Comparison of ENCODE assay signal across 8 cellular contexts in the genomic region with DNA sequence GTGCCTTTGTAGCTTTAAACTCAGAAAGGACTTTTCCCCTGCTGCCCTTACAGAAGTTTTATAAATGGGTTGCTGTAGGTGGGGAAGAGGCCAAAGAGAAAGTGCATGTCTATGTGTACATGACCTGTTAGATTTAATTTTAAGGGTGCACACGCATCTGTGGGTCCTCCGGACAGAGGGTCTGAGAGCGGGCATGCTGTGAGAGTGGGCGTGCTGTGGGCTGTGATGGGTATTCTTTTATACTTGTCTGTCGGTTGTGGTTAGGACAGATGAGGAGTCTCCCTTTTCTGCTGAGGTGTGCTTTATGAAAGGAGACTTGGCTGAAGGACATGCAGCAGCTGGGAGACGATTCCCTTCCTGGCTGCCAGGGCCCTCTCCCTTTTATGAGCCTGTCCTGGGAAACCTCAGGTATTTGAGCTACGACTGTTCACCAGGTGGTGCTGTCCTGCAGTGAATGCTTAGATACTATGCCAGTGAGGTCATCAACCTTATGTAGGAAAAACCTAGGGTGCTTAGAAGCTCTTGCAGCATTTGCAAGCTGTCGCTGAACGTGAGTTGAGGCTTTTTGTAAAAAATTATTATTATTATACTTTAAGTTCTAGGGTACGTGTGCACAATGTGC.
A peak's percentile ranks its signal among the peaks of the same experiment; 100 is the strongest.
DNase-seq lines count a peak whose midpoint lies in the region; ATAC-seq and TF ChIP-seq lines count a peak whose summit lies in the region.

No MANE protein-coding gene starts in this region.

- H2BK12ac ChIP-seq in trophoblast cell (ENCODE audit: low read length): peak overlapping the region; percentile 97

- H3K9ac ChIP-seq in trophoblast cell (ENCODE audit: low read length): no peak overlapping the region

- H2AFZ ChIP-seq in trophoblast cell (ENCODE audit: insufficient read depth, low read length, poor library complexity): no peak overlapping the region

- peak; percentile 22; the same call in 1 of the 2 replicates for TF ChIP-seq CTCF in BE2C (IDR thresholded peaks at IDR 0.05; ENCODE audit: low read depth, low read length)
- TF ChIP-seq CTCF in Panc1 (IDR thresholded peaks at IDR 0.05): peak; percentile 41
- peak; percentile 8 for TF ChIP-seq CTCF in fibroblast of mammary gland (conservative IDR thresholded peaks at IDR 0.05; ENCODE audit: control insufficient read depth, insufficient read depth, low read depth, low read length)

- in situ Hi-C loops in Panc1 (cut with HindIII; ENCODE audit: low pct_unique_long_range_greater_than_20kb, low sequenced_read_pairs): no loop called here

- H4K91ac ChIP-seq in trophoblast cell (ENCODE audit: low read depth, low read length): peak overlapping the region; percentile 83

- H3K4me3 ChIP-seq in BE2C (ENCODE audit: low read depth, low read length) (no peak overlapping the region), Panc1 (ENCODE audit: low read depth in 2 of 2, low read length in 2 of 2) (no peak overlapping the region), fibroblast of mammary gland (ENCODE audit: control insufficient read depth, low read depth, low read length) (no peak overlapping the region), trophoblast cell (ENCODE audit: low read depth, low read length) (no peak overlapping the region)

- H3K23ac ChIP-seq in trophoblast cell (ENCODE audit: low read length): no peak overlapping the region

- H4K8ac ChIP-seq in trophoblast cell (ENCODE audit: low read depth, low read length): peak overlapping the region; percentile 42

- H2BK120ac ChIP-seq in trophoblast cell (ENCODE audit: insufficient read depth, low read length, poor library complexity): peak overlapping the region; percentile 75

- peak overlapping the region; percentile 70 for H3K14ac ChIP-seq in trophoblast cell (ENCODE audit: low read length)

- ATAC-seq in Panc1 (peak; percentile 89), HG02759 (IDR thresholded peaks at IDR 0.05; ENCODE audit: unreplicated experiment) (no peak), GM19324 (IDR thresholded peaks at IDR 0.05; ENCODE audit: low FRiP score, unreplicated experiment) (no peak)

- H3K36me3 ChIP-seq in BE2C (no peaks in the 10 kb centered on the region), Panc1 (ENCODE audit: control insufficient read depth, insufficient read depth, low read length) (no peaks in the 10 kb centered on the region), trophoblast cell (ENCODE audit: control insufficient read depth in 1 of 2, insufficient read depth in 2 of 2, low read length in 2 of 2) (no peaks in the 10 kb centered on the region)

- peaks cover 2% of the 10 kb centered on the region for H3K79me2 ChIP-seq in trophoblast cell (ENCODE audit: control insufficient read depth, insufficient read depth, low read length, poor library complexity)

- H3K18ac ChIP-seq in trophoblast cell (ENCODE audit: low read length): peak overlapping the region; percentile 90

- DNase-seq in BE2C (peak; percentile 7), HCEC 1CT (peak; percentile 21), Panc1 (ENCODE audit: low read depth, low spot score) (no peak), fibroblast of mammary gland (ENCODE audit: low read depth) (peak; percentile 41), trophoblast cell (peak; percentile 79 to 86), mesenteric fat pad (ENCODE audit: low spot score) (no peak)

- CTCF ChIA-PET in Panc1 (lab: Charles Lee): interaction anchor here (0.6 to 1.7 kb wide), 2 partner anchors 83 kb away, joined by 4 to 5 read pairs; no protein-coding TSS in a partner anchor

- H3K27me3 ChIP-seq in BE2C (no peaks in the 10 kb centered on the region), Panc1 (ENCODE audit: control insufficient read depth, insufficient read depth, low read length) (no peaks in the 10 kb centered on the region), trophoblast cell (ENCODE audit: insufficient read depth, low read length) (no peaks in the 10 kb centered on the region)

- no peak overlapping the region for H4K12ac ChIP-seq in trophoblast cell (ENCODE audit: low read depth, low read length)

- intact Hi-C loops in Panc1 (cut with micrococcal nuclease; ENCODE audit: unreplicated experiment): loop anchor here (10.0 kb wide), 1 partner anchor 79 kb away; no protein-coding TSS in a partner anchor

- H3K4me1 ChIP-seq in BE2C (peaks cover 3% of the 10 kb centered on the region; the same call in 1 of the 2 replicates), Panc1 (ENCODE audit: control insufficient read depth, insufficient read depth, low read length) (peaks cover 21% of the 10 kb centered on the region), trophoblast cell (ENCODE audit: control insufficient read depth in 1 of 2, insufficient read depth in 2 of 2, low read length in 2 of 2) (peaks cover 11 to 18% of the 10 kb centered on the region in 2 experiments)

- WGBS in trophoblast cell (ENCODE audit: extremely low coverage, insufficient coverage, insufficient read length): no CpG with 5 or more reads among the region's 10 CpGs

- H2AK5ac ChIP-seq in trophoblast cell (ENCODE audit: low read length): no peak overlapping the region

- no TSS peak for BruUV-seq in Panc1 (replicated peaks; lab: Mats Ljungman, UMichigan)

- H3K4me2 ChIP-seq in trophoblast cell (ENCODE audit: low read length): no peak overlapping the region

- H3K27ac ChIP-seq in Panc1 (ENCODE audit: low read length): peak overlapping the region; percentile 42; the same call in 1 of the 2 replicates
- peak overlapping the region; percentile 61 for H3K27ac ChIP-seq in trophoblast cell (ENCODE audit: low read depth, low read length)

- peaks cover 8% of the 10 kb centered on the region for H3K79me1 ChIP-seq in trophoblast cell (ENCODE audit: low read length)

- no peaks in the 10 kb centered on the region for H3K9me3 ChIP-seq in BE2C
- H3K9me3 ChIP-seq in Panc1 (ENCODE audit: control insufficient read depth, insufficient read depth, low read depth, low read length): no peaks in the 10 kb centered on the region
- no peaks in the 10 kb centered on the region for H3K9me3 ChIP-seq in trophoblast cell (ENCODE audit: insufficient read depth, low read depth, low read length)

- POLR2A ChIA-PET in Panc1 (lab: Charles Lee): no interaction called here

- peak overlapping the region; percentile 69 for H2BK5ac ChIP-seq in trophoblast cell (ENCODE audit: low read depth, low read length, poor library complexity)

- peak overlapping the region; percentile 40 for H3K4ac ChIP-seq in trophoblast cell (ENCODE audit: low read depth, low read length)

Comparison
In these comparisons a context has a peak if more than half of its experiments do, and no peak if none do; other contexts are left out.
1. DNase-seq: peak in BE2C (single experiment), HCEC 1CT (single experiment), fibroblast of mammary gland (single experiment) and trophoblast cell (2 of 2); none in Panc1 (single experiment) and mesenteric fat pad (single experiment).
2. Peak in every context shown above with its lines, with median percentiles within 50 percentile points of each other: CTCF ChIP-seq.